ENCODE assay signal across 25 cellular contexts in genomic region chr11:20275987-20276660, GRCh38.
"Had no signal": no experiment of that assay in that cellular context is flagged by ENCODE, and none has a peak within 500 bp of the region (broad histone marks: within the 10 kb centered on the region; RNA-seq: fewer than 3 reads in every experiment).

No MANE protein-coding gene starts in this region.

- H3K36me3 Mint-ChIP-seq: activated naive CD4-positive, alpha-beta T cell treated with anti-CD3 and anti-CD28 coated beads, Interleukin-2, amount 50 U/mL, for 72 hours; natural killer cell treated with Interleukin-12 subunit alpha and Interleukin-12 subunit beta and Interleukin-15 and Interleukin-18, amount 100 ng/mL, for 72 hours; stimulated activated memory B cell treated with anti-CD40 and anti-IgM and Interleukin-4, amounts not matched to agents 10 μg/mL and 1 μg/mL and 100 μg/mL, for 72 hours had no signal

- H3K9me3 Mint-ChIP-seq: activated CD4-positive, alpha-beta T cell treated with anti-CD3 and anti-CD28 coated beads, Interleukin-2, amount 10 ng/mL, durations not matched to agents 7 days and 5 days; activated naive CD4-positive, alpha-beta T cell treated with anti-CD3 and anti-CD28 coated beads, Interleukin-2, amount 50 U/mL, for 72 hours; central memory CD8-positive, alpha-beta T cell; natural killer cell treated with Interleukin-12 subunit alpha and Interleukin-12 subunit beta and Interleukin-15 and Interleukin-18, amount 100 ng/mL, for 72 hours; stimulated activated memory B cell treated with anti-CD40 and anti-IgM and Interleukin-4, amounts not matched to agents 10 μg/mL and 1 μg/mL and 100 μg/mL, for 72 hours; T-helper 2 cell treated with Interferon-gamma antibody and Interleukin-4, amounts not matched to agents 5 μg/mL and 100 μg/mL, for 36 hours had no signal

- H3K4me3 Mint-ChIP-seq: activated CD4-positive, alpha-beta T cell treated with anti-CD3 and anti-CD28 coated beads, Interleukin-2, amount 10 ng/mL, durations not matched to agents 7 days and 5 days; activated CD8-positive, alpha-beta T cell treated with anti-CD3 and anti-CD28 coated beads, Interleukin-2, amount 10 ng/mL, durations not matched to agents 7 days and 5 days; central memory CD8-positive, alpha-beta T cell; natural killer cell treated with Interleukin-12 subunit alpha and Interleukin-12 subunit beta and Interleukin-15 and Interleukin-18, amount 100 ng/mL, for 72 hours; stimulated activated memory B cell treated with anti-CD40 and anti-IgM and Interleukin-4, amounts not matched to agents 10 μg/mL and 1 μg/mL and 100 μg/mL, for 72 hours; T-helper 2 cell treated with Interferon-gamma antibody and Interleukin-4, amounts not matched to agents 5 μg/mL and 100 μg/mL, for 36 hours had no signal

- H3K36me3 ChIP-seq: breast epithelium, gastroesophageal sphincter, sigmoid colon, stomach, suprapubic skin, tibial nerve, uterus, WERI-Rb-1 had no signal

- H3K27me3 ChIP-seq: breast epithelium, uterus had no signal

- H3K27ac ChIP-seq: breast epithelium, gastroesophageal sphincter, sigmoid colon, stomach, suprapubic skin, tibial nerve, uterus, WERI-Rb-1 had no signal

- H3K27ac Mint-ChIP-seq: activated CD4-positive, alpha-beta T cell treated with anti-CD3 and anti-CD28 coated beads, Interleukin-2, amount 10 ng/mL, durations not matched to agents 7 days and 5 days; activated CD8-positive, alpha-beta T cell treated with anti-CD3 and anti-CD28 coated beads, Interleukin-2, amount 10 ng/mL, durations not matched to agents 7 days and 5 days; activated naive CD4-positive, alpha-beta T cell treated with anti-CD3 and anti-CD28 coated beads, Interleukin-2, amount 50 U/mL, for 72 hours; natural killer cell treated with Interleukin-12 subunit alpha and Interleukin-12 subunit beta and Interleukin-15 and Interleukin-18, amount 100 ng/mL, for 72 hours; stimulated activated memory B cell treated with anti-CD40 and anti-IgM and Interleukin-4, amounts not matched to agents 10 μg/mL and 1 μg/mL and 100 μg/mL, for 72 hours; T-helper 2 cell treated with Interferon-gamma antibody and Interleukin-4, amounts not matched to agents 5 μg/mL and 100 μg/mL, for 36 hours had no signal

- ATAC-seq: activated CD8-positive, alpha-beta T cell treated with anti-CD3 and anti-CD28 coated beads, Interleukin-2, amount 10 ng/mL, durations not matched to agents 7 days and 5 days; activated naive CD4-positive, alpha-beta T cell treated with anti-CD3 and anti-CD28 coated beads, Interleukin-2, amount 50 U/mL, for 72 hours; gastroesophageal sphincter; left ventricle myocardium superior; natural killer cell treated with Interleukin-12 subunit alpha and Interleukin-12 subunit beta and Interleukin-15 and Interleukin-18, amount 100 ng/mL, for 72 hours; stimulated activated memory B cell treated with anti-CD40 and anti-IgM and Interleukin-4, amounts not matched to agents 10 μg/mL and 1 μg/mL and 100 μg/mL, for 72 hours had no signal

- H3K4me1 ChIP-seq: breast epithelium, gastroesophageal sphincter, stomach, suprapubic skin, tibial nerve, uterus had no signal

- H3K4me1 Mint-ChIP-seq: activated CD4-positive, alpha-beta T cell treated with anti-CD3 and anti-CD28 coated beads, Interleukin-2, amount 10 ng/mL, durations not matched to agents 7 days and 5 days; central memory CD8-positive, alpha-beta T cell had no signal

- DNase-seq: activated CD4-positive, alpha-beta T cell treated with anti-CD3 and anti-CD28 coated beads, Interleukin-2, amount 10 ng/mL, durations not matched to agents 7 days and 5 days; activated CD4-positive, CD25-positive, alpha-beta regulatory T cell treated with anti-CD3 and anti-CD28 coated beads, Interleukin-2, amount 50 U/mL, for 72 hours; activated CD8-positive, alpha-beta T cell treated with anti-CD3 and anti-CD28 coated beads, Interleukin-2, amount 10 ng/mL, durations not matched to agents 7 days and 5 days; activated T-cell treated with anti-CD3 and anti-CD28 coated beads, Interleukin-2, amount 50 U/mL, for 1 hour; aorta; head of caudate nucleus; islet precursor cell; left ventricle myocardium superior; occipital lobe; posterior cingulate gyrus; sigmoid colon; stimulated activated CD4-positive, alpha-beta T cell treated with anti-CD3 and anti-CD28 coated beads, Interleukin-15, amount 100 ng/mL, for 24 hours; stomach; uterus; WERI-Rb-1 had no signal

- H3K4me3 ChIP-seq: breast epithelium, gastroesophageal sphincter, sigmoid colon, smooth muscle cell, stomach, suprapubic skin, tibial nerve, uterus had no signal

- H3K9me3 ChIP-seq: breast epithelium, gastroesophageal sphincter, stomach, suprapubic skin, tibial nerve, uterus had no signal
